1 cellular context compared by ENCODE assay signal in the genomic region with DNA sequence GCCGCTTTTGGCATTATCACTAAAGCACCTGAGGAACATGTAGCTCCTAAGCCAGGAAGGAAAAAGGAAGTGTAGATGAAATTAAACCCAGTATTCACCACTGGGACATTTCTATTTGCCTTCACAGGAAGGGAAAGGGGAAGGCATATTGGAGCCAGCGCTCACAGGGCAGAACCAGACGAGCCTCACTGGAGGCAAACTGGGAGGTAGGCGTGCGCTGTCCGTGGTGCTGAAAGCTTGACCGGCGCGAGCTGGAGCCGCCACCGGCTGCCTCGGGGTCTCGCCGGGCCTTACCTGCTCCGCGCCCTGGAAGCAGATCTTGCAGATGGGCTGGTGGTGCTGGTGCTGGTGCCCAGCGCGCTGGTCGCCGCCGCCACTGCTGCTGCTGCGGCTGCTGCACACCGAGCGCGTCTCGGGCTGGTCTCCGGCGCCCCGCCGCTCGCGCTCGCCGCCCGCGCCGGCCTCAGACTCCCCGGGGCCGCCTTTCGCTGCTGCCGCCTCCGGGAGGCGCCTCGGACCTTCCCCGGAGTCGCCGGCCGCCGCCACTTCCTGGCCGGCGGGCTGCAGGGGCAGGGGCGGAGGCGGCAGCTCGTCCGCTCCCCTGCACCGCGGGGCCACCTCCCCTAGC.
TF ChIP-seq lines count a peak whose summit lies in the region.

No MANE protein-coding gene starts in this region.

TF ChIP-seq in HepG2, 621 proteins besides CTCF, POLR2A, EP300 and RAD21 (continued from another document and continues in another):
- peak; percentile 43; the same call in 1 of the 2 replicates for TF ChIP-seq ZNF558 (CRISPR knock-in tag; IDR thresholded peaks at IDR 0.05; ENCODE audit: borderline replicate concordance)
- no peak for TF ChIP-seq ZFY (CRISPR knock-in tag; IDR thresholded peaks at IDR 0.05)
- TF ChIP-seq TBX3 (IDR thresholded peaks at IDR 0.05; ENCODE audit: borderline replicate concordance), result no peak
- TF ChIP-seq, protein P1, sequence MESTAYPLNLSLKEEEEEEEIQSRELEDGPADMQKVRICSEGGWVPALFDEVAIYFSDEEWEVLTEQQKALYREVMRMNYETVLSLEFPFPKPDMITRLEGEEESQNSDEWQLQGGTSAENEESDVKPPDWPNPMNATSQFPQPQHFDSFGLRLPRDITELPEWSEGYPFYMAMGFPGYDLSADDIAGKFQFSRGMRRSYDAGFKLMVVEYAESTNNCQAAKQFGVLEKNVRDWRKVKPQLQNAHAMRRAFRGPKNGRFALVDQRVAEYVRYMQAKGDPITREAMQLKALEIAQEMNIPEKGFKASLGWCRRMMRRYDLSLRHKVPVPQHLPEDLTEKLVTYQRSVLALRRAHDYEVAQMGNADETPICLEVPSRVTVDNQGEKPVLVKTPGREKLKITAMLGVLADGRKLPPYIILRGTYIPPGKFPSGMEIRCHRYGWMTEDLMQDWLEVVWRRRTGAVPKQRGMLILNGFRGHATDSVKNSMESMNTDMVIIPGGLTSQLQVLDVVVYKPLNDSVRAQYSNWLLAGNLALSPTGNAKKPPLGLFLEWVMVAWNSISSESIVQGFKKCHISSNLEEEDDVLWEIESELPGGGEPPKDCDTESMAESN (CRISPR knock-in tag; conservative IDR thresholded peaks at IDR 0.05), result no peak
- TF ChIP-seq HOXA9 (CRISPR knock-in tag; IDR thresholded peaks at IDR 0.05; ENCODE audit: borderline replicate concordance), result no peak
- TF ChIP-seq MIXL1 (CRISPR knock-in tag; IDR thresholded peaks at IDR 0.05), result 0 out of 2 replicates have a peak, but pooled peaks have one; percentile 27
- no peak for TF ChIP-seq SIX1 (CRISPR knock-in tag; IDR thresholded peaks at IDR 0.05; ENCODE audit: borderline replicate concordance)
- TF ChIP-seq, protein P2, sequence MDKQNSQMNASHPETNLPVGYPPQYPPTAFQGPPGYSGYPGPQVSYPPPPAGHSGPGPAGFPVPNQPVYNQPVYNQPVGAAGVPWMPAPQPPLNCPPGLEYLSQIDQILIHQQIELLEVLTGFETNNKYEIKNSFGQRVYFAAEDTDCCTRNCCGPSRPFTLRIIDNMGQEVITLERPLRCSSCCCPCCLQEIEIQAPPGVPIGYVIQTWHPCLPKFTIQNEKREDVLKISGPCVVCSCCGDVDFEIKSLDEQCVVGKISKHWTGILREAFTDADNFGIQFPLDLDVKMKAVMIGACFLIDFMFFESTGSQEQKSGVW (CRISPR knock-in tag; IDR thresholded peaks at IDR 0.05; ENCODE audit: borderline replicate concordance), result no peak
- TF ChIP-seq, protein P3, sequence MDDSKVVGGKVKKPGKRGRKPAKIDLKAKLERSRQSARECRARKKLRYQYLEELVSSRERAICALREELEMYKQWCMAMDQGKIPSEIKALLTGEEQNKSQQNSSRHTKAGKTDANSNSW (CRISPR knock-in tag; IDR thresholded peaks at IDR 0.05; ENCODE audit: borderline replicate concordance), result no peak
- TF ChIP-seq, protein P4, sequence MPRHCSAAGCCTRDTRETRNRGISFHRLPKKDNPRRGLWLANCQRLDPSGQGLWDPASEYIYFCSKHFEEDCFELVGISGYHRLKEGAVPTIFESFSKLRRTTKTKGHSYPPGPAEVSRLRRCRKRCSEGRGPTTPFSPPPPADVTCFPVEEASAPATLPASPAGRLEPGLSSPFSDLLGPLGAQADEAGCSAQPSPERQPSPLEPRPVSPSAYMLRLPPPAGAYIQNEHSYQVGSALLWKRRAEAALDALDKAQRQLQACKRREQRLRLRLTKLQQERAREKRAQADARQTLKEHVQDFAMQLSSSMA (CRISPR knock-in tag; IDR thresholded peaks at IDR 0.05), result no peak
- TF ChIP-seq NFATC3 (CRISPR knock-in tag; IDR thresholded peaks at IDR 0.05), result no peak
- no peak for TF ChIP-seq SUZ12 (IDR thresholded peaks at IDR 0.05; ENCODE audit: low read depth, low read length)
- TF ChIP-seq ZNF607 (CRISPR knock-in tag; IDR thresholded peaks at IDR 0.05; ENCODE audit: borderline replicate concordance), result no peak
- no peak for TF ChIP-seq JDP2 (CRISPR knock-in tag; IDR thresholded peaks at IDR 0.05; ENCODE audit: borderline replicate concordance)
- TF ChIP-seq, protein P5, sequence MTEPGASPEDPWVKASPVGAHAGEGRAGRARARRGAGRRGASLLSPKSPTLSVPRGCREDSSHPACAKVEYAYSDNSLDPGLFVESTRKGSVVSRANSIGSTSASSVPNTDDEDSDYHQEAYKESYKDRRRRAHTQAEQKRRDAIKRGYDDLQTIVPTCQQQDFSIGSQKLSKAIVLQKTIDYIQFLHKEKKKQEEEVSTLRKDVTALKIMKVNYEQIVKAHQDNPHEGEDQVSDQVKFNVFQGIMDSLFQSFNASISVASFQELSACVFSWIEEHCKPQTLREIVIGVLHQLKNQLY (CRISPR knock-in tag; IDR thresholded peaks at IDR 0.05), result no peak
- no peak for TF ChIP-seq GATAD2A (CRISPR knock-in tag; IDR thresholded peaks at IDR 0.05)
- no peak for TF ChIP-seq ZNF3 (CRISPR knock-in tag; IDR thresholded peaks at IDR 0.05)
- no peak for TF ChIP-seq HNRNPH1 (optimal IDR thresholded peaks at IDR 0.05; ENCODE audit: low read depth, low read length)
- TF ChIP-seq, protein P6, sequence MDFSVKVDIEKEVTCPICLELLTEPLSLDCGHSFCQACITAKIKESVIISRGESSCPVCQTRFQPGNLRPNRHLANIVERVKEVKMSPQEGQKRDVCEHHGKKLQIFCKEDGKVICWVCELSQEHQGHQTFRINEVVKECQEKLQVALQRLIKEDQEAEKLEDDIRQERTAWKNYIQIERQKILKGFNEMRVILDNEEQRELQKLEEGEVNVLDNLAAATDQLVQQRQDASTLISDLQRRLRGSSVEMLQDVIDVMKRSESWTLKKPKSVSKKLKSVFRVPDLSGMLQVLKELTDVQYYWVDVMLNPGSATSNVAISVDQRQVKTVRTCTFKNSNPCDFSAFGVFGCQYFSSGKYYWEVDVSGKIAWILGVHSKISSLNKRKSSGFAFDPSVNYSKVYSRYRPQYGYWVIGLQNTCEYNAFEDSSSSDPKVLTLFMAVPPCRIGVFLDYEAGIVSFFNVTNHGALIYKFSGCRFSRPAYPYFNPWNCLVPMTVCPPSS (IDR thresholded peaks at IDR 0.05), result no peak
- TF ChIP-seq RXRB (CRISPR knock-in tag; IDR thresholded peaks at IDR 0.05; ENCODE audit: borderline replicate concordance), result 0 out of 2 replicates have a peak, but pooled peaks have one; percentile 20
- TF ChIP-seq, protein P7, sequence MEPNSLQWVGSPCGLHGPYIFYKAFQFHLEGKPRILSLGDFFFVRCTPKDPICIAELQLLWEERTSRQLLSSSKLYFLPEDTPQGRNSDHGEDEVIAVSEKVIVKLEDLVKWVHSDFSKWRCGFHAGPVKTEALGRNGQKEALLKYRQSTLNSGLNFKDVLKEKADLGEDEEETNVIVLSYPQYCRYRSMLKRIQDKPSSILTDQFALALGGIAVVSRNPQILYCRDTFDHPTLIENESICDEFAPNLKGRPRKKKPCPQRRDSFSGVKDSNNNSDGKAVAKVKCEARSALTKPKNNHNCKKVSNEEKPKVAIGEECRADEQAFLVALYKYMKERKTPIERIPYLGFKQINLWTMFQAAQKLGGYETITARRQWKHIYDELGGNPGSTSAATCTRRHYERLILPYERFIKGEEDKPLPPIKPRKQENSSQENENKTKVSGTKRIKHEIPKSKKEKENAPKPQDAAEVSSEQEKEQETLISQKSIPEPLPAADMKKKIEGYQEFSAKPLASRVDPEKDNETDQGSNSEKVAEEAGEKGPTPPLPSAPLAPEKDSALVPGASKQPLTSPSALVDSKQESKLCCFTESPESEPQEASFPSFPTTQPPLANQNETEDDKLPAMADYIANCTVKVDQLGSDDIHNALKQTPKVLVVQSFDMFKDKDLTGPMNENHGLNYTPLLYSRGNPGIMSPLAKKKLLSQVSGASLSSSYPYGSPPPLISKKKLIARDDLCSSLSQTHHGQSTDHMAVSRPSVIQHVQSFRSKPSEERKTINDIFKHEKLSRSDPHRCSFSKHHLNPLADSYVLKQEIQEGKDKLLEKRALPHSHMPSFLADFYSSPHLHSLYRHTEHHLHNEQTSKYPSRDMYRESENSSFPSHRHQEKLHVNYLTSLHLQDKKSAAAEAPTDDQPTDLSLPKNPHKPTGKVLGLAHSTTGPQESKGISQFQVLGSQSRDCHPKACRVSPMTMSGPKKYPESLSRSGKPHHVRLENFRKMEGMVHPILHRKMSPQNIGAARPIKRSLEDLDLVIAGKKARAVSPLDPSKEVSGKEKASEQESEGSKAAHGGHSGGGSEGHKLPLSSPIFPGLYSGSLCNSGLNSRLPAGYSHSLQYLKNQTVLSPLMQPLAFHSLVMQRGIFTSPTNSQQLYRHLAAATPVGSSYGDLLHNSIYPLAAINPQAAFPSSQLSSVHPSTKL (CRISPR knock-in tag; IDR thresholded peaks at IDR 0.05), result peak; percentile 28; the same call in 1 of the 2 replicates
- no peak for TF ChIP-seq ZNF883 (CRISPR knock-in tag; IDR thresholded peaks at IDR 0.05; ENCODE audit: not compliant biosample characterization)
- TF ChIP-seq, protein P8, sequence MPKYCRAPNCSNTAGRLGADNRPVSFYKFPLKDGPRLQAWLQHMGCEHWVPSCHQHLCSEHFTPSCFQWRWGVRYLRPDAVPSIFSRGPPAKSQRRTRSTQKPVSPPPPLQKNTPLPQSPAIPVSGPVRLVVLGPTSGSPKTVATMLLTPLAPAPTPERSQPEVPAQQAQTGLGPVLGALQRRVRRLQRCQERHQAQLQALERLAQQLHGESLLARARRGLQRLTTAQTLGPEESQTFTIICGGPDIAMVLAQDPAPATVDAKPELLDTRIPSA (CRISPR knock-in tag; IDR thresholded peaks at IDR 0.05; ENCODE audit: borderline replicate concordance), result no peak
- TF ChIP-seq SSRP1 (CRISPR knock-in tag; IDR thresholded peaks at IDR 0.05), result no peak
- TF ChIP-seq, protein P9, sequence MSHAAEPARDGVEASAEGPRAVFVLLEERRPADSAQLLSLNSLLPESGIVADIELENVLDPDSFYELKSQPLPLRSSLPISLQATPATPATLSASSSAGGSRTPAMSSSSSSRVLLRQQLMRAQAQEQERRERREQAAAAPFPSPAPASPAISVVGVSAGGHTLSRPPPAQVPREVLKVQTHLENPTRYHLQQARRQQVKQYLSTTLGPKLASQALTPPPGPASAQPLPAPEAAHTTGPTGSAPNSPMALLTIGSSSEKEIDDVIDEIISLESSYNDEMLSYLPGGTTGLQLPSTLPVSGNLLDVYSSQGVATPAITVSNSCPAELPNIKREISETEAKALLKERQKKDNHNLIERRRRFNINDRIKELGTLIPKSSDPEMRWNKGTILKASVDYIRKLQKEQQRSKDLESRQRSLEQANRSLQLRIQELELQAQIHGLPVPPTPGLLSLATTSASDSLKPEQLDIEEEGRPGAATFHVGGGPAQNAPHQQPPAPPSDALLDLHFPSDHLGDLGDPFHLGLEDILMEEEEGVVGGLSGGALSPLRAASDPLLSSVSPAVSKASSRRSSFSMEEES (CRISPR knock-in tag; IDR thresholded peaks at IDR 0.05), result 0 out of 2 replicates have a peak, but pooled peaks have one; percentile 47
- no peak; the same call in 1 of the 2 replicates for TF ChIP-seq ZNF605 (CRISPR knock-in tag; IDR thresholded peaks at IDR 0.05)
- TF ChIP-seq, protein P10, sequence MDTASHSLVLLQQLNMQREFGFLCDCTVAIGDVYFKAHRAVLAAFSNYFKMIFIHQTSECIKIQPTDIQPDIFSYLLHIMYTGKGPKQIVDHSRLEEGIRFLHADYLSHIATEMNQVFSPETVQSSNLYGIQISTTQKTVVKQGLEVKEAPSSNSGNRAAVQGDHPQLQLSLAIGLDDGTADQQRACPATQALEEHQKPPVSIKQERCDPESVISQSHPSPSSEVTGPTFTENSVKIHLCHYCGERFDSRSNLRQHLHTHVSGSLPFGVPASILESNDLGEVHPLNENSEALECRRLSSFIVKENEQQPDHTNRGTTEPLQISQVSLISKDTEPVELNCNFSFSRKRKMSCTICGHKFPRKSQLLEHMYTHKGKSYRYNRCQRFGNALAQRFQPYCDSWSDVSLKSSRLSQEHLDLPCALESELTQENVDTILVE (CRISPR knock-in tag; IDR thresholded peaks at IDR 0.05), result 0 out of 2 replicates have a peak, but pooled peaks have one; percentile 49
- TF ChIP-seq, protein P11, sequence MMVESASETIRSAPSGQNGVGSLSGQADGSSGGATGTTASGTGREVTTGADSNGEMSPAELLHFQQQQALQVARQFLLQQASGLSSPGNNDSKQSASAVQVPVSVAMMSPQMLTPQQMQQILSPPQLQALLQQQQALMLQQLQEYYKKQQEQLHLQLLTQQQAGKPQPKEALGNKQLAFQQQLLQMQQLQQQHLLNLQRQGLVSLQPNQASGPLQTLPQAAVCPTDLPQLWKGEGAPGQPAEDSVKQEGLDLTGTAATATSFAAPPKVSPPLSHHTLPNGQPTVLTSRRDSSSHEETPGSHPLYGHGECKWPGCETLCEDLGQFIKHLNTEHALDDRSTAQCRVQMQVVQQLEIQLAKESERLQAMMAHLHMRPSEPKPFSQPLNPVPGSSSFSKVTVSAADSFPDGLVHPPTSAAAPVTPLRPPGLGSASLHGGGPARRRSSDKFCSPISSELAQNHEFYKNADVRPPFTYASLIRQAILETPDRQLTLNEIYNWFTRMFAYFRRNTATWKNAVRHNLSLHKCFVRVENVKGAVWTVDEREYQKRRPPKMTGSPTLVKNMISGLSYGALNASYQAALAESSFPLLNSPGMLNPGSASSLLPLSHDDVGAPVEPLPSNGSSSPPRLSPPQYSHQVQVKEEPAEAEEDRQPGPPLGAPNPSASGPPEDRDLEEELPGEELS (CRISPR knock-in tag; IDR thresholded peaks at IDR 0.05), result no peak
- no peak for TF ChIP-seq ZNF589 (CRISPR knock-in tag; conservative IDR thresholded peaks at IDR 0.05)
- no peak for TF ChIP-seq CCAR2 (optimal IDR thresholded peaks at IDR 0.05; ENCODE audit: low read depth, low read length)
- TF ChIP-seq FOXA3 (CRISPR knock-in tag; IDR thresholded peaks at IDR 0.05), result no peak
- no peak for TF ChIP-seq CBX2 (IDR thresholded peaks at IDR 0.05; ENCODE audit: low read depth, low read length)
- TF ChIP-seq CBX2 (CRISPR knock-in tag; IDR thresholded peaks at IDR 0.05; ENCODE audit: low read depth), result no peak
- TF ChIP-seq NBN (conservative IDR thresholded peaks at IDR 0.05), result no peak
- TF ChIP-seq, protein P12, sequence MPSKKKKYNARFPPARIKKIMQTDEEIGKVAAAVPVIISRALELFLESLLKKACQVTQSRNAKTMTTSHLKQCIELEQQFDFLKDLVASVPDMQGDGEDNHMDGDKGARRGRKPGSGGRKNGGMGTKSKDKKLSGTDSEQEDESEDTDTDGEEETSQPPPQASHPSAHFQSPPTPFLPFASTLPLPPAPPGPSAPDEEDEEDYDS (CRISPR knock-in tag; IDR thresholded peaks at IDR 0.05), result no peak
- TF ChIP-seq ZFP62 (CRISPR knock-in tag; IDR thresholded peaks at IDR 0.05), result no peak
- TF ChIP-seq, protein P13, sequence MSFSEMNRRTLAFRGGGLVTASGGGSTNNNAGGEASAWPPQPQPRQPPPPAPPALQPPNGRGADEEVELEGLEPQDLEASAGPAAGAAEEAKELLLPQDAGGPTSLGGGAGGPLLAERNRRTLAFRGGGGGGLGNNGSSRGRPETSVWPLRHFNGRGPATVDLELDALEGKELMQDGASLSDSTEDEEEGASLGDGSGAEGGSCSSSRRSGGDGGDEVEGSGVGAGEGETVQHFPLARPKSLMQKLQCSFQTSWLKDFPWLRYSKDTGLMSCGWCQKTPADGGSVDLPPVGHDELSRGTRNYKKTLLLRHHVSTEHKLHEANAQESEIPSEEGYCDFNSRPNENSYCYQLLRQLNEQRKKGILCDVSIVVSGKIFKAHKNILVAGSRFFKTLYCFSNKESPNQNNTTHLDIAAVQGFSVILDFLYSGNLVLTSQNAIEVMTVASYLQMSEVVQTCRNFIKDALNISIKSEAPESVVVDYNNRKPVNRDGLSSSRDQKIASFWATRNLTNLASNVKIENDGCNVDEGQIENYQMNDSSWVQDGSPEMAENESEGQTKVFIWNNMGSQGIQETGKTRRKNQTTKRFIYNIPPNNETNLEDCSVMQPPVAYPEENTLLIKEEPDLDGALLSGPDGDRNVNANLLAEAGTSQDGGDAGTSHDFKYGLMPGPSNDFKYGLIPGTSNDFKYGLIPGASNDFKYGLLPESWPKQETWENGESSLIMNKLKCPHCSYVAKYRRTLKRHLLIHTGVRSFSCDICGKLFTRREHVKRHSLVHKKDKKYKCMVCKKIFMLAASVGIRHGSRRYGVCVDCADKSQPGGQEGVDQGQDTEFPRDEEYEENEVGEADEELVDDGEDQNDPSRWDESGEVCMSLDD (CRISPR knock-in tag; IDR thresholded peaks at IDR 0.05; ENCODE audit: borderline replicate concordance), result no peak
- TF ChIP-seq ZNF224 (CRISPR knock-in tag; IDR thresholded peaks at IDR 0.05), result no peak
- TF ChIP-seq RBM39 (IDR thresholded peaks at IDR 0.05; ENCODE audit: low read depth, low read length, poor library complexity, severe bottlenecking), result no peak
